1 cellular context compared by ENCODE assay signal in genomic region chr22:44269757-44270555, GRCh38.
TF ChIP-seq lines count a peak whose summit lies in the region.

No MANE protein-coding gene starts in this region.

TF ChIP-seq in H1, 55 proteins besides CTCF, POLR2A, EP300 and RAD21:
- no peak for TF ChIP-seq SRF (IDR thresholded peaks at IDR 0.05; ENCODE audit: low read depth, low read length)
- no peak for TF ChIP-seq TEAD4 (IDR thresholded peaks at IDR 0.05; ENCODE audit: low read depth, low read length)
- no peak for TF ChIP-seq KDM5A (IDR thresholded peaks at IDR 0.05; ENCODE audit: low read length)
- TF ChIP-seq EZH2 (IDR thresholded peaks at IDR 0.05; ENCODE audit: low read depth, low read length, severe bottlenecking) = no peak
- TF ChIP-seq CREB1 (IDR thresholded peaks at IDR 0.05) = no peak
- TF ChIP-seq GABPA (IDR thresholded peaks at IDR 0.05; ENCODE audit: borderline replicate concordance, insufficient read depth, low read length) = no peak
- TF ChIP-seq TBP (IDR thresholded peaks at IDR 0.05; ENCODE audit: low read depth, low read length) = no peak
- TF ChIP-seq, protein P1, sequence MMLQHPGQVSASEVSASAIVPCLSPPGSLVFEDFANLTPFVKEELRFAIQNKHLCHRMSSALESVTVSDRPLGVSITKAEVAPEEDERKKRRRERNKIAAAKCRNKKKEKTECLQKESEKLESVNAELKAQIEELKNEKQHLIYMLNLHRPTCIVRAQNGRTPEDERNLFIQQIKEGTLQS (IDR thresholded peaks at IDR 0.05; ENCODE audit: insufficient read depth, low read depth, low read length) = no peak
- TF ChIP-seq SUZ12 (IDR thresholded peaks at IDR 0.05; ENCODE audit: low read length) = no peak
- no peak for TF ChIP-seq USF2 (IDR thresholded peaks at IDR 0.05; ENCODE audit: low read length)
- no peak for TF ChIP-seq CTBP2 (IDR thresholded peaks at IDR 0.05; ENCODE audit: borderline replicate concordance, insufficient read depth, insufficient read length, low read length)
- no peak for TF ChIP-seq KDM1A (IDR thresholded peaks at IDR 0.05; ENCODE audit: borderline replicate concordance, low read length)
- no peak for TF ChIP-seq BRCA1 (IDR thresholded peaks at IDR 0.05; ENCODE audit: low read depth, low read length)
- TF ChIP-seq SAP30 (IDR thresholded peaks at IDR 0.05; ENCODE audit: insufficient read depth, insufficient replicate concordance, low read length) = no peak
- TF ChIP-seq TAF7 (optimal IDR thresholded peaks at IDR 0.05; ENCODE audit: borderline replicate concordance, low read depth, low read length) = no peak
- TF ChIP-seq E2F6 (IDR thresholded peaks at IDR 0.05) = no peak
- TF ChIP-seq ZNF274 (IDR thresholded peaks at IDR 0.05; ENCODE audit: borderline replicate concordance, extremely low read depth, low read length) = no peak
